In the genomic region with DNA sequence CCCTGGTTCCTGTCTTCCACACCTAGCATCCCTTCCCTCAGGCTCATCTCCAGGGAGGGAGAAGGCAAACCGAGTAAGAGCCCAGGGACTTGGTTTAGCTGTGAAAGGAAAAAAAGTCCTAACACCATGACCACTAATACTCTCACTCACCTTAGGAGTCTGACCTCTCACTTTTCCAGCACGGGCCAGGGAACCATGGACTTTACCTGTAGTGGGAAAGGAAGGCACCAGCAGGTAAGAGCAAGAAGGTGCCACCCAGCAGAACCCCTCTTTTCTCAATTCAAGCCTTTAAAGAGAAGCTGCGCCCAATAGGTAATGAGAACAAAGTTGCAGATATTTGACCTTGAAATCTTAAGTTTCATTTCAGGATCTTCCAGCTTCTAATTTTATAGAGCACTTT, we compare ENCODE assay signal across 8 cellular contexts. TPM values are rescaled to one million over a fixed set of nuclear protein-coding genes. Genes with fewer than 3 reads are reported as not detected.
A peak's percentile ranks its signal among the peaks of the same experiment; 100 is the strongest.
DNase-seq lines count a peak whose midpoint lies in the region; ATAC-seq and TF ChIP-seq lines count a peak whose summit lies in the region.
"Had no signal": no experiment of that assay in that cellular context is flagged by ENCODE, and none has a peak within 500 bp of the region (broad histone marks: within the 10 kb centered on the region; RNA-seq: fewer than 3 reads in every experiment).

No MANE protein-coding gene starts in this region.

- TF ChIP-seq POLR2A in HCT116 (IDR thresholded peaks at IDR 0.05; ENCODE audit: borderline replicate concordance, extremely low read depth, insufficient read depth, insufficient read length) (no peak), spleen (IDR thresholded peaks at IDR 0.05) (no peak)

- no peaks in the 10 kb centered on the region for H3K9me3 Mint-ChIP-seq in activated B cell treated with CpG ODN at 0.5 μM for 24 hours

- peak overlapping the region; percentile 99 for H3K27ac Mint-ChIP-seq in activated B cell treated with CpG ODN at 0.5 μM for 24 hours

- no peaks in the 10 kb centered on the region; the same call in 1 of the 2 replicates for H4K20me1 ChIP-seq in HCT116 (ENCODE audit: insufficient read depth)
- no peaks in the 10 kb centered on the region for H4K20me1 ChIP-seq in hepatocyte (ENCODE audit: insufficient read depth, poor library complexity, severe bottlenecking)

- H3K79me2 ChIP-seq in HCT116 (ENCODE audit: insufficient read depth, low read length) = peaks cover 74% of the 10 kb centered on the region
- peaks cover 64% of the 10 kb centered on the region for H3K79me2 ChIP-seq in hepatocyte

- H3K27ac ChIP-seq in HCT116 (ENCODE audit: low read depth, low read length) (peak overlapping the region; percentile 94), hepatocyte (peak overlapping the region; percentile 93), spleen (peak overlapping the region in 7 of 8 donors; percentile 93 to 98 (median 96))

- RAD21 ChIA-PET in HCT116 (lab: Charles Lee; ENCODE audit: low non-redundant PET in 1 of 2, low total read pairs in 2 of 2, uncharacterized antibody in 2 of 2, unreplicated experiment in 2 of 2) = no interaction called here

- 90% methylated on average over 3 of the region's 3 CpGs for WGBS in hepatocyte (ENCODE audit: low lambda C conversion rate, missing lambda C conversion rate)
- 81 to 96% (median 89%) methylated on average over 3 of the region's 3 CpGs for WGBS in spleen, 5 donors

- H3K27me3 ChIP-seq in HCT116 (ENCODE audit: insufficient read depth, low read length) (no peaks in the 10 kb centered on the region), hepatocyte (no peaks in the 10 kb centered on the region), spleen (replicated peaks in 1 of 7) (no peaks in the 10 kb centered on the region)

- BruUV-seq in HCT116 (replicated peaks; lab: Mats Ljungman, UMichigan) = no TSS peak

- peaks cover 68% of the 10 kb centered on the region for H3K4me1 Mint-ChIP-seq in activated B cell treated with CpG ODN at 0.5 μM for 24 hours

- no peak overlapping the region for H2AFZ ChIP-seq in HCT116 (ENCODE audit: low read depth, low read length, poor library complexity, severe bottlenecking)
- no peak overlapping the region for H2AFZ ChIP-seq in hepatocyte

- no peaks in the 10 kb centered on the region for H3K9me3 ChIP-seq in HCT116 (ENCODE audit: control insufficient read depth in 1 of 2, insufficient read depth in 1 of 2, low read depth in 1 of 2, low read length in 2 of 2)
- H3K9me3 ChIP-seq in hepatocyte (ENCODE audit: low read depth) = no peaks in the 10 kb centered on the region
- no peaks in the 10 kb centered on the region for H3K9me3 ChIP-seq in spleen

- DNase-seq in HCT116 (ENCODE audit: low read depth, low spot score) = no peak
- no peak for DNase-seq in activated B cell treated with CpG ODN at 0.5 μM for 24 hours
- no peak for DNase-seq in hepatocyte (ENCODE audit: low spot score)
- no peak for DNase-seq in spleen
- DNase-seq in Ammon's horn (ENCODE audit: low spot score) = no peak
- no peak for DNase-seq in activated CD4-positive, CD25-positive, alpha-beta regulatory T cell (lab: John Stamatoyannopoulos, UW)
- DNase-seq: GOT3 had no signal

- peak overlapping the region; percentile 93 for H3K9ac ChIP-seq in HCT116 (ENCODE audit: low read length)

- peaks cover 72% of the 10 kb centered on the region for H3K36me3 Mint-ChIP-seq in activated B cell treated with CpG ODN at 0.5 μM for 24 hours (ENCODE audit: low read depth)

- peaks cover 21 to 51% of the 10 kb centered on the region in 2 experiments for H3K36me3 ChIP-seq in HCT116 (ENCODE audit: control insufficient read depth in 1 of 2, insufficient read depth in 2 of 2, low read length in 2 of 2)
- H3K36me3 ChIP-seq in hepatocyte (replicated peaks; ENCODE audit: insufficient read depth, low read depth) = peaks cover 2% of the 10 kb centered on the region
- H3K36me3 ChIP-seq in spleen = peaks cover 0 to 65% (median 51%) of the 10 kb centered on the region in 6 donors

- TF ChIP-seq RAD21 in HCT116 (IDR thresholded peaks at IDR 0.05; ENCODE audit: low read depth) = no peak

- TF ChIP-seq CTCF in HCT116 (IDR thresholded peaks at IDR 0.05 in 2 of 3, conservative IDR thresholded peaks at IDR 0.05 in 1 of 3; ENCODE audit: borderline replicate concordance in 1 of 3, insufficient read depth in 1 of 3, low read depth in 2 of 3, low read length in 2 of 3) (no peak), activated B cell treated with CpG ODN at 0.5 μM for 24 hours (IDR thresholded peaks at IDR 0.05) (no peak), hepatocyte (IDR thresholded peaks at IDR 0.05; ENCODE audit: poor library complexity) (no peak), spleen (IDR thresholded peaks at IDR 0.05 in 8 of 11, conservative IDR thresholded peaks at IDR 0.05 in 3 of 11) (no peak)

- H3K4me2 ChIP-seq in HCT116 (ENCODE audit: low read length) = peak overlapping the region; percentile 91
- peak overlapping the region; percentile 89 for H3K4me2 ChIP-seq in hepatocyte

- H3K9me2 ChIP-seq in HCT116 (ENCODE audit: insufficient read depth) (no peaks in the 10 kb centered on the region), hepatocyte (replicated peaks; ENCODE audit: insufficient read depth) (no peaks in the 10 kb centered on the region)

- POLR2A ChIA-PET in HCT116 (lab: Charles Lee) (interaction anchor here (2.9 kb wide), 1 partner anchor 14 kb away, joined by 52 read pairs; the partner anchor contains the start of gene SYVN1), activated B cell treated with CpG ODN at 0.5 μM for 24 hours (lab: Charles Lee) (interaction anchor here (0.8 to 15.3 kb wide), 7 partner anchors 9 to 264 kb away, joined by 3 to 546 read pairs (median 15); partner anchors contain the start of genes CAPN1, POLA2, SYVN1 and TM7SF2)

- no peaks in the 10 kb centered on the region for H3K27me3 Mint-ChIP-seq in activated B cell treated with CpG ODN at 0.5 μM for 24 hours

- H3K4me3 ChIP-seq in HCT116 (replicated peaks in 1 of 2; ENCODE audit: low read depth in 1 of 2, low read length in 2 of 2) (peak overlapping the region; percentile 72 to 91), hepatocyte (peak overlapping the region; percentile 60), spleen (peak overlapping the region; percentile 67 to 96 (median 86))

- H3K4me1 ChIP-seq in HCT116 (ENCODE audit: control insufficient read depth in 1 of 2, insufficient read depth in 2 of 2, low read length in 2 of 2) = peaks cover 16 to 32% of the 10 kb centered on the region in 2 experiments; a peak in 3 of 4 replicates
- H3K4me1 ChIP-seq in hepatocyte (ENCODE audit: insufficient read depth) = peaks cover 23% of the 10 kb centered on the region
- peaks cover 24 to 86% (median 61%) of the 10 kb centered on the region in 6 donors for H3K4me1 ChIP-seq in spleen

- ATAC-seq in HCT116 (no peak), activated B cell treated with CpG ODN at 0.5 μM for 24 hours (ENCODE audit: low read depth) (no peak), GM21423 (IDR thresholded peaks at IDR 0.05; ENCODE audit: unreplicated experiment) (no peak)

- intact Hi-C loops in HCT116 (cut with micrococcal nuclease) (no loop called here), activated B cell treated with CpG ODN at 0.5 μM for 24 hours (cut with micrococcal nuclease) (no loop called here), spleen (cut with DNase I; ENCODE audit: low total_unique reads) (no loop called here)

- H3K4me3 Mint-ChIP-seq in activated B cell treated with CpG ODN at 0.5 μM for 24 hours = peak overlapping the region; percentile 99

- CTCF ChIA-PET in HCT116 (lab: Charles Lee) = interaction anchor here (2.0 kb wide), 1 partner anchor 9 kb away, joined by 5 read pairs; the partner anchor contains the start of gene TM7SF2
- CTCF ChIA-PET in activated B cell treated with CpG ODN at 0.5 μM for 24 hours (lab: Charles Lee) = interaction anchor here (0.9 to 3.1 kb wide), 6 partner anchors 9 to 273 kb away, joined by 3 to 27 read pairs (median 11); partner anchors contain the start of genes SYVN1 and TM7SF2

TF ChIP-seq in HCT116, 20 proteins besides CTCF, POLR2A, EP300 and RAD21 (continues in another document):
- TF ChIP-seq SIN3A (IDR thresholded peaks at IDR 0.05; ENCODE audit: low read depth) = no peak
- TF ChIP-seq, protein P1, sequence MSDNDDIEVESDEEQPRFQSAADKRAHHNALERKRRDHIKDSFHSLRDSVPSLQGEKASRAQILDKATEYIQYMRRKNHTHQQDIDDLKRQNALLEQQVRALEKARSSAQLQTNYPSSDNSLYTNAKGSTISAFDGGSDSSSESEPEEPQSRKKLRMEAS (IDR thresholded peaks at IDR 0.05) = no peak
- no peak for TF ChIP-seq ZFX (IDR thresholded peaks at IDR 0.05)

RNA-seq across cellular contexts. Expression of gene FAU, which starts 1.1 kb away (rescaled TPM):
- total RNA-seq in HCT116 (2021; ENCODE audit: unreplicated experiment) = 1,073 TPM
- polyA plus RNA-seq in HCT116 (2012) = 1,238 and 1,816 TPM in 2 replicates
- 1,416 and 1,501 TPM in 2 replicates for total RNA-seq in activated B cell treated with CpG ODN at 0.5 μM for 24 hours
- 211 and 264 TPM in 2 replicates for total RNA-seq in hepatocyte
- polyA plus RNA-seq in hepatocyte = 434 and 462 TPM in 2 replicates
- 1,000 to 10,000 TPM in 1 of 7 donors, 100 to 1,000 TPM in 6; 528 to 1,008 (median 809) TPM for total RNA-seq in spleen
- 1,000 to 10,000 TPM; 1,501 to 2,170 (median 2,090) TPM for polyA plus RNA-seq in spleen

RNA-seq across cellular contexts. Expression of gene MRPL49, which starts 1.3 kb away (rescaled TPM):
- total RNA-seq in HCT116 (2021; ENCODE audit: unreplicated experiment) (77.5 TPM), activated B cell treated with CpG ODN at 0.5 μM for 24 hours (60.0 and 62.4 TPM in 2 replicates), hepatocyte (57.6 and 71.0 TPM in 2 replicates), spleen (10 to 100 TPM; 31.9 to 51.2 (median 40.8) TPM)
- polyA plus RNA-seq in HCT116 (2012) = 44.6 and 50.8 TPM in 2 replicates
- polyA plus RNA-seq in hepatocyte (46.2 and 46.8 TPM in 2 replicates), spleen (10 to 100 TPM; 20.0 to 42.4 (median 30.8) TPM)

RNA-seq across cellular contexts. Expression of gene ZNHIT2, which starts 3.3 kb away (rescaled TPM):
- total RNA-seq in HCT116 (2021; ENCODE audit: unreplicated experiment) (18.8 TPM), activated B cell treated with CpG ODN at 0.5 μM for 24 hours (11.3 and 13.4 TPM in 2 replicates), hepatocyte (8.3 and 13.5 TPM in 2 replicates), spleen (10 to 100 TPM in 4 of 7 donors, 1 to 10 TPM in 3; 7.9 to 16.4 (median 10.2) TPM)
- polyA plus RNA-seq in HCT116 (2012) = 9.6 and 13.4 TPM in 2 replicates
- polyA plus RNA-seq in hepatocyte (22.1 and 23.7 TPM in 2 replicates), spleen (10 to 100 TPM; 19.1 to 21.1 (median 19.2) TPM)

RNA-seq across cellular contexts. Expression of gene TM7SF2, which starts 9.2 kb away (rescaled TPM):
- total RNA-seq in HCT116 (2021; ENCODE audit: unreplicated experiment) (52.9 TPM), activated B cell treated with CpG ODN at 0.5 μM for 24 hours (24.6 and 25.4 TPM in 2 replicates), hepatocyte (124 and 133 TPM in 2 replicates), spleen (10 to 100 TPM in 6 of 7 donors, 1 to 10 TPM in 1; 8.9 to 29.7 (median 13.9) TPM)
- 38.9 and 41.5 TPM in 2 replicates for polyA plus RNA-seq in HCT116 (2012)
- polyA plus RNA-seq in hepatocyte (194 and 209 TPM in 2 replicates), spleen (10 to 100 TPM; 14.1 to 16.9 (median 14.5) TPM)

RNA-seq across cellular contexts. Expression of gene SYVN1, which starts 13.5 kb away (rescaled TPM):
- 45.9 TPM for total RNA-seq in HCT116 (2021; ENCODE audit: unreplicated experiment)
- polyA plus RNA-seq in HCT116 (2012) = 52.2 and 77.2 TPM in 2 replicates
- 232 and 238 TPM in 2 replicates for total RNA-seq in activated B cell treated with CpG ODN at 0.5 μM for 24 hours
- 27.3 and 27.7 TPM in 2 replicates for total RNA-seq in hepatocyte
- 31.8 and 35.7 TPM in 2 replicates for polyA plus RNA-seq in hepatocyte
- total RNA-seq in spleen = 100 to 1,000 TPM in 5 of 7 donors, 10 to 100 TPM in 2; 90.9 to 152 (median 110) TPM
- polyA plus RNA-seq in spleen = 10 to 100 TPM; 35.1 to 62.8 (median 53.6) TPM
